ENCODE assay signal across 1 cellular context in the genomic region with DNA sequence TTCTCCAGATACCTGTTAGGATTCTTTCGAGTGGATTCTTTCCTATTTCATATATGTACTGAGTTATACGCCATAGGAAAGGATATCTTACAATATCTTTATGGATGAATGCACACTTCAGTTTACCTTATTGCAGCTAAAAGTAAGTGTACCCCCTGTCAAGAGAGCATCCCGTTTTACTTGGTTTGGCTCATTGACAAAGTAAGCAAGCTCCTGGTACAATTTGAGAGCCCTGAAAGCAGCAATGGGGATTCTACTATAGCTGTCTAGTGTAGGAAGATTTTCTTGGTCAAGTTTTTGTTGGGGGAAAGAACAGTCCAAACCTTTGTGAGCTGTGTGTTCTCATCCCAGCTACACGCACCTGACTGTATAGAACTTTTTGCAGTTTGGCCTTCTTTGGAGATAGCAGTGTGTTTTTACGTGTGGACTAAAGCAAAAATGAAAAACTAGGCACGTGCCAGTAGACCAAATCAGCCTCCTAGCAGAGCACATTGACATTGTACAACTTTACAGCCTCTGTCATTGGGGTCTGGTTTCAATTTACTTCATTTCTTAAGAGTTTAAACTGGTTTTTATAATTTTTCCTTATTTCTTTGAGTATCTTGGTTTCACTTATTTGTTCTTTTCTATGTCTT.
TF ChIP-seq lines count a peak whose summit lies in the region.

No MANE protein-coding gene starts in this region.

TF ChIP-seq in K562, 482 proteins besides CTCF, POLR2A, EP300 and RAD21:
- no peak for TF ChIP-seq KHSRP (IDR thresholded peaks at IDR 0.05)
- no peak for TF ChIP-seq ZNF717 (CRISPR knock-in tag; IDR thresholded peaks at IDR 0.05)
- 0 out of 2 replicates have a peak, but pooled peaks have one; percentile 20 for TF ChIP-seq DPF2 (IDR thresholded peaks at IDR 0.05)
- peak; percentile 63 for TF ChIP-seq BHLHE40 (IDR thresholded peaks at IDR 0.05; ENCODE audit: low read length)
- no peak for TF ChIP-seq POLR2G (IDR thresholded peaks at IDR 0.05; ENCODE audit: low read depth, low read length)
- no peak for TF ChIP-seq ZNF3 (CRISPR knock-in tag; IDR thresholded peaks at IDR 0.05)
- TF ChIP-seq PRPF4 (IDR thresholded peaks at IDR 0.05; ENCODE audit: insufficient read depth, low read depth, low read length, poor library complexity, severe bottlenecking), result no peak
